In the genomic region with DNA sequence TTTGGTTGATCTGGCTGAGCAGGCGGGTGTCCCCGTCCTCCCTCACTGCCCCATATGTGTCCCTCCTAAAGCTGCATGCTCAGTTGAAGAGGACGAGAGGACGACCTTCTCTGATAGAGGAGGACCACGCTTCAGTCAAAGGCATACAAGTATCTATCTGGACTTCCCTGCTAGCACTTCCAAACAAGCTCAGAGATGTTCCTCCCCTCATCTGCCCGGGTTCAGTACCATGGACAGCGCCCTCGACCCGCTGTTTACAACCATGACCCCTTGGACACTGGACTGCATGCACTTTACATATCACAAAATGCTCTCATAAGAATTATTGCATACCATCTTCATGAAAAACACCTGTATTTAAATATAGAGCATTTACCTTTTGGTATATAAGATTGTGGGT, we compare ENCODE assay signal across 8 cellular contexts. TPM values are rescaled to one million over a fixed set of nuclear protein-coding genes. Genes with fewer than 3 reads are reported as not detected.
A peak's percentile ranks its signal among the peaks of the same experiment; 100 is the strongest.
DNase-seq lines count a peak whose midpoint lies in the region; ATAC-seq and TF ChIP-seq lines count a peak whose summit lies in the region.

No MANE protein-coding gene starts in this region.

- no peak overlapping the region for H3K27ac ChIP-seq in gastroesophageal sphincter

- intact Hi-C loops in Caco-2 (cut with micrococcal nuclease; ENCODE audit: unreplicated experiment): no loop called here

- no peak for TF ChIP-seq POLR2A in gastroesophageal sphincter (IDR thresholded peaks at IDR 0.05)

- WGBS in gastroesophageal sphincter (ENCODE audit: low coverage in 1 of 2), 2 donors: 0 to 23% methylated on average over 4 to 9 of the region's 9 CpGs

- H3K4me3 ChIP-seq in Caco-2 (ENCODE audit: low read depth, low read length): no peak overlapping the region
- H3K4me3 ChIP-seq in gastroesophageal sphincter: no peak overlapping the region

- no peak overlapping the region for H3K27ac Mint-ChIP-seq in Caco-2 (ENCODE audit: unreplicated experiment)
- peak overlapping the region; percentile 34 for H3K27ac Mint-ChIP-seq in progenitor cell of endocrine pancreas

- no peak for TF ChIP-seq CTCF in Caco-2 (IDR thresholded peaks at IDR 0.05; ENCODE audit: insufficient read depth in 1 of 2, low read depth in 1 of 2, low read length in 1 of 2, severe bottlenecking in 1 of 2, unreplicated experiment in 1 of 2)
- TF ChIP-seq CTCF in progenitor cell of endocrine pancreas (IDR thresholded peaks at IDR 0.05; ENCODE audit: unreplicated experiment): no peak
- TF ChIP-seq CTCF in gastroesophageal sphincter (IDR thresholded peaks at IDR 0.05): peak in 1 of 4 experiments; percentile 7

- no peak for ATAC-seq in gastroesophageal sphincter
- no peak for ATAC-seq in HG02759 (IDR thresholded peaks at IDR 0.05; ENCODE audit: unreplicated experiment)
- no peak for ATAC-seq in HG03460 (IDR thresholded peaks at IDR 0.05; ENCODE audit: unreplicated experiment)

- CTCF ChIA-PET in Caco-2 (lab: Charles Lee): interaction anchor here (0.6 to 0.9 kb wide), 4 partner anchors 19 to 169 kb away, joined by 3 to 7 read pairs (median 4); a partner anchor contains a TSS

- H3K9me3 ChIP-seq in Caco-2 (no peaks in the 10 kb centered on the region), gastroesophageal sphincter (no peaks in the 10 kb centered on the region)

- H3K27me3 Mint-ChIP-seq in Caco-2 (ENCODE audit: insufficient read depth, unreplicated experiment) (peaks cover 22% of the 10 kb centered on the region), progenitor cell of endocrine pancreas (peaks cover 63% of the 10 kb centered on the region)

- H3K9me3 Mint-ChIP-seq in Caco-2 (ENCODE audit: unreplicated experiment): no peaks in the 10 kb centered on the region
- no peaks in the 10 kb centered on the region for H3K9me3 Mint-ChIP-seq in progenitor cell of endocrine pancreas (ENCODE audit: low read depth)

- DNase-seq in Caco-2 (peak; percentile 74 to 79), NOMO-1 (lab: John Stamatoyannopoulos, UW; ENCODE audit: unreplicated experiment in 2 of 2) (peak; percentile 16 to 53), foreskin melanocyte (peak; percentile 20), progenitor cell of endocrine pancreas (ENCODE audit: low spot score, unreplicated experiment) (peak; percentile 83)
- peak; percentile 57 to 63 for DNase-seq in activated T-cell treated with anti-CD3 and anti-CD28 coated beads, Interleukin-2, amount 50 U/mL, for 48 hours

- TF ChIP-seq EP300 in gastroesophageal sphincter (IDR thresholded peaks at IDR 0.05): no peak

- H3K36me3 Mint-ChIP-seq in Caco-2 (ENCODE audit: insufficient read depth, unreplicated experiment) (no peaks in the 10 kb centered on the region), progenitor cell of endocrine pancreas (ENCODE audit: insufficient read depth) (no peaks in the 10 kb centered on the region)

- H3K4me1 ChIP-seq in Caco-2: no peaks in the 10 kb centered on the region
- H3K4me1 ChIP-seq in gastroesophageal sphincter: peaks cover 0 to 7% (median 0%) of the 10 kb centered on the region in 3 donors

- H3K36me3 ChIP-seq in Caco-2 (ENCODE audit: control insufficient read depth, insufficient read depth, low read length): no peaks in the 10 kb centered on the region
- H3K36me3 ChIP-seq in gastroesophageal sphincter: no peaks in the 10 kb centered on the region

- no peaks in the 10 kb centered on the region for H3K4me1 Mint-ChIP-seq in Caco-2 (ENCODE audit: low read depth, unreplicated experiment)
- no peaks in the 10 kb centered on the region for H3K4me1 Mint-ChIP-seq in progenitor cell of endocrine pancreas (ENCODE audit: low read depth)

- H3K4me3 Mint-ChIP-seq in Caco-2 (ENCODE audit: unreplicated experiment) (no peak overlapping the region), progenitor cell of endocrine pancreas (ENCODE audit: low read depth) (no peak overlapping the region)

- H3K27me3 ChIP-seq in Caco-2 (replicated peaks; ENCODE audit: control insufficient read depth, insufficient read depth, low read length) (no peaks in the 10 kb centered on the region; the same call in 1 of the 2 replicates), gastroesophageal sphincter (peaks cover 87% of the 10 kb centered on the region)

- no TSS peak for BruUV-seq in Caco-2 (replicated peaks; lab: Mats Ljungman, UMichigan)

- POLR2A ChIA-PET in Caco-2 (lab: Charles Lee): interaction anchor here (0.5 to 0.6 kb wide), 2 partner anchors 43 to 159 kb away, joined by 4 to 8 read pairs; no protein-coding TSS in a partner anchor

RNA-seq across cellular contexts. Expression of a gene that starts 26.9 kb away (rescaled TPM):
- total RNA-seq in Caco-2 (2022): 30.3 and 33.4 TPM in 2 replicates
- total RNA-seq in progenitor cell of endocrine pancreas: 19.3 and 22.0 TPM in 2 replicates
- total RNA-seq in gastroesophageal sphincter: 10 to 100 TPM; 15.0 to 26.4 (median 23.0) TPM

RNA-seq across cellular contexts. Expression of a gene that starts 38.5 kb away (rescaled TPM):
- 0.09 and 0.21 TPM in 2 replicates for total RNA-seq in Caco-2 (2022)
- not detected in 2 replicates for total RNA-seq in progenitor cell of endocrine pancreas
- total RNA-seq in gastroesophageal sphincter: under 1 TPM in 1 of 4 donors, not detected in 3; 0.08 TPM

Comparison
In these comparisons a context has a peak if more than half of its experiments do, and no peak if none do; other contexts are left out.
1. DNase-seq: peak in every context shown above with its lines; median percentile 83 in progenitor cell of endocrine pancreas; 76 in Caco-2; 60 in activated T-cell treated with anti-CD3 and anti-CD28 coated beads, Interleukin-2, amount 50 U/mL, for 48 hours; 34 in NOMO-1; 20 in foreskin melanocyte.